Comparison of ENCODE assay signal across 17 cellular contexts in genomic region chr6:71123051-71123450, GRCh38.
"Had no signal": no experiment of that assay in that cellular context is flagged by ENCODE, and none has a peak within 500 bp of the region (broad histone marks: within the 10 kb centered on the region; RNA-seq: fewer than 3 reads in every experiment).

No MANE protein-coding gene starts in this region.

- DNase-seq: activated CD4-positive, alpha-beta memory T cell treated with anti-CD3 and anti-CD28 coated beads for 36 hours; activated naive CD8-positive, alpha-beta T cell treated with anti-CD3 and anti-CD28 coated beads, Interleukin-2, amount 10 ng/mL, durations not matched to agents 7 days and 5 days; activated T-cell treated with anti-CD3 and anti-CD28 coated beads, Interleukin-2, amount 50 U/mL, for 48 hours; aorta; endodermal cell; foreskin fibroblast; immature natural killer cell; left colon; mucosa of descending colon; natural killer cell; occipital lobe; psoas muscle; stimulated activated CD4-positive, alpha-beta T cell treated with anti-CD3 and anti-CD28 coated beads, Interleukin-4, amount 100 ng/mL, for 4 hours; stomach had no signal

- H3K4me1 ChIP-seq: psoas muscle, stomach had no signal

- H3K4me3 ChIP-seq: lung, mucosa of descending colon, psoas muscle, stomach, thoracic aorta had no signal

- H3K36me3 ChIP-seq: stomach, thoracic aorta had no signal

- H3K27ac ChIP-seq: psoas muscle, stomach, thoracic aorta, VCaP had no signal

- H3K9me3 ChIP-seq: mucosa of descending colon, psoas muscle had no signal

- H3K27me3 ChIP-seq: stomach had no signal
